2 cellular contexts compared by ENCODE assay signal in the genomic region with DNA sequence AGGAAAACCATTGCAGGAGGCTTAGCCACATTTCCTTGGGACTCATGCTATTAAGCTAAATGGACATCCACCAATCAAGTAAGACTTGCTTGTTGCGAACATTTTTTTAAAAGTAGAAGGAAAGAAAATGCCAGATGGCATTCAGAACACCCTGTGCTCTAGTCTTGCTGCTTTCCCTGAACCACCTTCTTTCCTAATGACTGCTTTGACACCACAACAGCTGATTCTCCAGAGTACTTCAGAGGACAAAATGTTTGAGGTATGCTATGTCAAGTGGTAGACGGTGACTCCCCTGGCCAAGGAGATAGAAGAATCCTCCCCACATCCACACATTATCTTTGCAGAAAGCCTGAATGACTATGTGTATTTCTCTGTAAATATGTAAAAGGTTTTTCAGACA.
A peak's percentile ranks its signal among the peaks of the same experiment; 100 is the strongest.
TF ChIP-seq lines count a peak whose summit lies in the region.

No MANE protein-coding gene starts in this region.

TF ChIP-seq in HEK293, 187 proteins besides CTCF, POLR2A, EP300 and RAD21 (continued from another document):
- TF ChIP-seq, protein P1, sequence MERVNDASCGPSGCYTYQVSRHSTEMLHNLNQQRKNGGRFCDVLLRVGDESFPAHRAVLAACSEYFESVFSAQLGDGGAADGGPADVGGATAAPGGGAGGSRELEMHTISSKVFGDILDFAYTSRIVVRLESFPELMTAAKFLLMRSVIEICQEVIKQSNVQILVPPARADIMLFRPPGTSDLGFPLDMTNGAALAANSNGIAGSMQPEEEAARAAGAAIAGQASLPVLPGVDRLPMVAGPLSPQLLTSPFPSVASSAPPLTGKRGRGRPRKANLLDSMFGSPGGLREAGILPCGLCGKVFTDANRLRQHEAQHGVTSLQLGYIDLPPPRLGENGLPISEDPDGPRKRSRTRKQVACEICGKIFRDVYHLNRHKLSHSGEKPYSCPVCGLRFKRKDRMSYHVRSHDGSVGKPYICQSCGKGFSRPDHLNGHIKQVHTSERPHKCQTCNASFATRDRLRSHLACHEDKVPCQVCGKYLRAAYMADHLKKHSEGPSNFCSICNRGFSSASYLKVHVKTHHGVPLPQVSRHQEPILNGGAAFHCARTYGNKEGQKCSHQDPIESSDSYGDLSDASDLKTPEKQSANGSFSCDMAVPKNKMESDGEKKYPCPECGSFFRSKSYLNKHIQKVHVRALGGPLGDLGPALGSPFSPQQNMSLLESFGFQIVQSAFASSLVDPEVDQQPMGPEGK (tag by site-specific recombination; IDR thresholded peaks at IDR 0.05), result no peak
- TF ChIP-seq, protein P2, sequence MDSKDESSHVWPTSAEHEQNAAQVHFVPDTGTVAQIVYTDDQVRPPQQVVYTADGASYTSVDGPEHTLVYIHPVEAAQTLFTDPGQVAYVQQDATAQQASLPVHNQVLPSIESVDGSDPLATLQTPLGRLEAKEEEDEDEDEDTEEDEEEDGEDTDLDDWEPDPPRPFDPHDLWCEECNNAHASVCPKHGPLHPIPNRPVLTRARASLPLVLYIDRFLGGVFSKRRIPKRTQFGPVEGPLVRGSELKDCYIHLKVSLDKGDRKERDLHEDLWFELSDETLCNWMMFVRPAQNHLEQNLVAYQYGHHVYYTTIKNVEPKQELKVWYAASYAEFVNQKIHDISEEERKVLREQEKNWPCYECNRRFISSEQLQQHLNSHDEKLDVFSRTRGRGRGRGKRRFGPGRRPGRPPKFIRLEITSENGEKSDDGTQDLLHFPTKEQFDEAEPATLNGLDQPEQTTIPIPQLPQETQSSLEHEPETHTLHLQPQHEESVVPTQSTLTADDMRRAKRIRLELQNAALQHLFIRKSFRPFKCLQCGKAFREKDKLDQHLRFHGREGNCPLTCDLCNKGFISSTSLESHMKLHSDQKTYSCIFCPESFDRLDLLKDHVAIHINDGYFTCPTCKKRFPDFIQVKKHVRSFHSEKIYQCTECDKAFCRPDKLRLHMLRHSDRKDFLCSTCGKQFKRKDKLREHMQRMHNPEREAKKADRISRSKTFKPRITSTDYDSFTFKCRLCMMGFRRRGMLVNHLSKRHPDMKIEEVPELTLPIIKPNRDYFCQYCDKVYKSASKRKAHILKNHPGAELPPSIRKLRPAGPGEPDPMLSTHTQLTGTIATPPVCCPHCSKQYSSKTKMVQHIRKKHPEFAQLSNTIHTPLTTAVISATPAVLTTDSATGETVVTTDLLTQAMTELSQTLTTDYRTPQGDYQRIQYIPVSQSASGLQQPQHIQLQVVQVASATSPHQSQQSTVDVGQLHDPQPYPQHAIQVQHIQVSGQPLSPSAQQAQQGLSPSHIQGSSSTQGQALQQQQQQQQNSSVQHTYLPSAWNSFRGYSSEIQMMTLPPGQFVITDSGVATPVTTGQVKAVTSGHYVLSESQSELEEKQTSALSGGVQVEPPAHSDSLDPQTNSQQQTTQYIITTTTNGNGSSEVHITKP (tag by site-specific recombination; IDR thresholded peaks at IDR 0.05), result 0 out of 2 replicates have a peak, but pooled peaks have one; percentile 45

TF ChIP-seq in H1, 55 proteins besides CTCF, POLR2A, EP300 and RAD21 (continued from another document):
- TF ChIP-seq NANOG (IDR thresholded peaks at IDR 0.05; ENCODE audit: insufficient read depth, low read depth, low read length, poor library complexity, severe bottlenecking) (no peak), SIRT6 (IDR thresholded peaks at IDR 0.05; ENCODE audit: low read length) (no peak), TAF1 (IDR thresholded peaks at IDR 0.05; ENCODE audit: low read depth, low read length) (no peak), SAP30 (IDR thresholded peaks at IDR 0.05; ENCODE audit: insufficient read depth, insufficient replicate concordance, low read length) (no peak), SP1 (IDR thresholded peaks at IDR 0.05; ENCODE audit: low read depth, low read length) (no peak), NRF1 (IDR thresholded peaks at IDR 0.05; ENCODE audit: low read depth, low read length) (no peak), EZH2 (IDR thresholded peaks at IDR 0.05; ENCODE audit: low read depth, low read length, severe bottlenecking) (no peak)
- TF ChIP-seq, protein P3, sequence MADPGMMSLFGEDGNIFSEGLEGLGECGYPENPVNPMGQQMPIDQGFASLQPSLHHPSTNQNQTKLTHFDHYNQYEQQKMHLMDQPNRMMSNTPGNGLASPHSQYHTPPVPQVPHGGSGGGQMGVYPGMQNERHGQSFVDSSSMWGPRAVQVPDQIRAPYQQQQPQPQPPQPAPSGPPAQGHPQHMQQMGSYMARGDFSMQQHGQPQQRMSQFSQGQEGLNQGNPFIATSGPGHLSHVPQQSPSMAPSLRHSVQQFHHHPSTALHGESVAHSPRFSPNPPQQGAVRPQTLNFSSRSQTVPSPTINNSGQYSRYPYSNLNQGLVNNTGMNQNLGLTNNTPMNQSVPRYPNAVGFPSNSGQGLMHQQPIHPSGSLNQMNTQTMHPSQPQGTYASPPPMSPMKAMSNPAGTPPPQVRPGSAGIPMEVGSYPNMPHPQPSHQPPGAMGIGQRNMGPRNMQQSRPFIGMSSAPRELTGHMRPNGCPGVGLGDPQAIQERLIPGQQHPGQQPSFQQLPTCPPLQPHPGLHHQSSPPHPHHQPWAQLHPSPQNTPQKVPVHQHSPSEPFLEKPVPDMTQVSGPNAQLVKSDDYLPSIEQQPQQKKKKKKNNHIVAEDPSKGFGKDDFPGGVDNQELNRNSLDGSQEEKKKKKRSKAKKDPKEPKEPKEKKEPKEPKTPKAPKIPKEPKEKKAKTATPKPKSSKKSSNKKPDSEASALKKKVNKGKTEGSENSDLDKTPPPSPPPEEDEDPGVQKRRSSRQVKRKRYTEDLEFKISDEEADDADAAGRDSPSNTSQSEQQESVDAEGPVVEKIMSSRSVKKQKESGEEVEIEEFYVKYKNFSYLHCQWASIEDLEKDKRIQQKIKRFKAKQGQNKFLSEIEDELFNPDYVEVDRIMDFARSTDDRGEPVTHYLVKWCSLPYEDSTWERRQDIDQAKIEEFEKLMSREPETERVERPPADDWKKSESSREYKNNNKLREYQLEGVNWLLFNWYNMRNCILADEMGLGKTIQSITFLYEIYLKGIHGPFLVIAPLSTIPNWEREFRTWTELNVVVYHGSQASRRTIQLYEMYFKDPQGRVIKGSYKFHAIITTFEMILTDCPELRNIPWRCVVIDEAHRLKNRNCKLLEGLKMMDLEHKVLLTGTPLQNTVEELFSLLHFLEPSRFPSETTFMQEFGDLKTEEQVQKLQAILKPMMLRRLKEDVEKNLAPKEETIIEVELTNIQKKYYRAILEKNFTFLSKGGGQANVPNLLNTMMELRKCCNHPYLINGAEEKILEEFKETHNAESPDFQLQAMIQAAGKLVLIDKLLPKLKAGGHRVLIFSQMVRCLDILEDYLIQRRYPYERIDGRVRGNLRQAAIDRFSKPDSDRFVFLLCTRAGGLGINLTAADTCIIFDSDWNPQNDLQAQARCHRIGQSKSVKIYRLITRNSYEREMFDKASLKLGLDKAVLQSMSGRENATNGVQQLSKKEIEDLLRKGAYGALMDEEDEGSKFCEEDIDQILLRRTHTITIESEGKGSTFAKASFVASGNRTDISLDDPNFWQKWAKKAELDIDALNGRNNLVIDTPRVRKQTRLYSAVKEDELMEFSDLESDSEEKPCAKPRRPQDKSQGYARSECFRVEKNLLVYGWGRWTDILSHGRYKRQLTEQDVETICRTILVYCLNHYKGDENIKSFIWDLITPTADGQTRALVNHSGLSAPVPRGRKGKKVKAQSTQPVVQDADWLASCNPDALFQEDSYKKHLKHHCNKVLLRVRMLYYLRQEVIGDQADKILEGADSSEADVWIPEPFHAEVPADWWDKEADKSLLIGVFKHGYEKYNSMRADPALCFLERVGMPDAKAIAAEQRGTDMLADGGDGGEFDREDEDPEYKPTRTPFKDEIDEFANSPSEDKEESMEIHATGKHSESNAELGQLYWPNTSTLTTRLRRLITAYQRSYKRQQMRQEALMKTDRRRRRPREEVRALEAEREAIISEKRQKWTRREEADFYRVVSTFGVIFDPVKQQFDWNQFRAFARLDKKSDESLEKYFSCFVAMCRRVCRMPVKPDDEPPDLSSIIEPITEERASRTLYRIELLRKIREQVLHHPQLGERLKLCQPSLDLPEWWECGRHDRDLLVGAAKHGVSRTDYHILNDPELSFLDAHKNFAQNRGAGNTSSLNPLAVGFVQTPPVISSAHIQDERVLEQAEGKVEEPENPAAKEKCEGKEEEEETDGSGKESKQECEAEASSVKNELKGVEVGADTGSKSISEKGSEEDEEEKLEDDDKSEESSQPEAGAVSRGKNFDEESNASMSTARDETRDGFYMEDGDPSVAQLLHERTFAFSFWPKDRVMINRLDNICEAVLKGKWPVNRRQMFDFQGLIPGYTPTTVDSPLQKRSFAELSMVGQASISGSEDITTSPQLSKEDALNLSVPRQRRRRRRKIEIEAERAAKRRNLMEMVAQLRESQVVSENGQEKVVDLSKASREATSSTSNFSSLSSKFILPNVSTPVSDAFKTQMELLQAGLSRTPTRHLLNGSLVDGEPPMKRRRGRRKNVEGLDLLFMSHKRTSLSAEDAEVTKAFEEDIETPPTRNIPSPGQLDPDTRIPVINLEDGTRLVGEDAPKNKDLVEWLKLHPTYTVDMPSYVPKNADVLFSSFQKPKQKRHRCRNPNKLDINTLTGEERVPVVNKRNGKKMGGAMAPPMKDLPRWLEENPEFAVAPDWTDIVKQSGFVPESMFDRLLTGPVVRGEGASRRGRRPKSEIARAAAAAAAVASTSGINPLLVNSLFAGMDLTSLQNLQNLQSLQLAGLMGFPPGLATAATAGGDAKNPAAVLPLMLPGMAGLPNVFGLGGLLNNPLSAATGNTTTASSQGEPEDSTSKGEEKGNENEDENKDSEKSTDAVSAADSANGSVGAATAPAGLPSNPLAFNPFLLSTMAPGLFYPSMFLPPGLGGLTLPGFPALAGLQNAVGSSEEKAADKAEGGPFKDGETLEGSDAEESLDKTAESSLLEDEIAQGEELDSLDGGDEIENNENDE (IDR thresholded peaks at IDR 0.05; ENCODE audit: insufficient replicate concordance, low read length), result no peak
